28 cellular contexts compared by ENCODE assay signal in genomic region chr1:38846210-38846609, GRCh38. TPM values are rescaled to one million over a fixed set of nuclear protein-coding genes. Genes with fewer than 3 reads are reported as not detected.
"Had no signal": no experiment of that assay in that cellular context is flagged by ENCODE, and none has a peak within 500 bp of the region (broad histone marks: within the 10 kb centered on the region; RNA-seq: fewer than 3 reads in every experiment).

No MANE protein-coding gene starts in this region.

- FAIRE-seq: endometrium, islet of Langerhans had no signal

- H3K27me3 Mint-ChIP-seq: naive B cell; stimulated activated memory B cell treated with anti-CD40 and anti-IgM and Interleukin-4, amounts not matched to agents 10 μg/mL and 1 μg/mL and 100 μg/mL, for 72 hours had no signal

- H3K27ac ChIP-seq: gastrocnemius medialis, heart right ventricle, psoas muscle, spleen, stomach, thoracic aorta, transverse colon had no signal

- H3K9me3 Mint-ChIP-seq: nephron; stimulated activated memory B cell treated with anti-CD40 and anti-IgM and Interleukin-4, amounts not matched to agents 10 μg/mL and 1 μg/mL and 100 μg/mL, for 72 hours had no signal

- ATAC-seq: esophagus mucosa; gastrocnemius medialis; heart right ventricle; psoas muscle; sciatic nerve; stimulated activated memory B cell treated with anti-CD40 and anti-IgM and Interleukin-4, amounts not matched to agents 10 μg/mL and 1 μg/mL and 100 μg/mL, for 72 hours had no signal

- H3K4me3 ChIP-seq: gastrocnemius medialis, heart right ventricle, psoas muscle, spleen, stomach, thoracic aorta, transverse colon had no signal

- H3K4me1 Mint-ChIP-seq: nephron had no signal

- H3K27me3 ChIP-seq: gastrocnemius medialis, heart right ventricle, spleen, stomach, transverse colon had no signal

- DNase-seq: effector memory CD4-positive, alpha-beta T cell; gastrocnemius medialis; heart right ventricle; hypothalamus; kidney glomerular epithelial cell; mesendoderm; naive B cell; psoas muscle; retina; spleen; stimulated activated CD4-positive, alpha-beta T cell treated with anti-CD3 and anti-CD28 coated beads, Interleukin-15, amount 100 ng/mL, for 24 hours; stimulated activated CD4-positive, alpha-beta T cell treated with anti-CD3 and anti-CD28 coated beads, Interleukin-1b, Interleukin-23, amount 100 ng/mL, for 48 hours; stimulated activated CD4-positive, alpha-beta T cell treated with anti-CD3 and anti-CD28 coated beads, Interleukin-4, amount 100 ng/mL, for 24 hours; stomach; substantia nigra; transverse colon had no signal

- H3K27ac Mint-ChIP-seq: naive B cell; nephron; stimulated activated memory B cell treated with anti-CD40 and anti-IgM and Interleukin-4, amounts not matched to agents 10 μg/mL and 1 μg/mL and 100 μg/mL, for 72 hours had no signal

- H3K9me3 ChIP-seq: gastrocnemius medialis, heart right ventricle, psoas muscle, spleen, stomach, thoracic aorta, transverse colon had no signal

- H3K4me3 Mint-ChIP-seq: naive B cell; nephron; stimulated activated memory B cell treated with anti-CD40 and anti-IgM and Interleukin-4, amounts not matched to agents 10 μg/mL and 1 μg/mL and 100 μg/mL, for 72 hours had no signal

- H3K4me1 ChIP-seq: gastrocnemius medialis, psoas muscle, transverse colon had no signal

RNA-seq across cellular contexts. Expression of gene GJA9, which starts 35.2 kb away (rescaled TPM):
- total RNA-seq: gastrocnemius medialis, heart right ventricle, liver, lung microvascular endothelial cell, osteoblast, psoas muscle, sciatic nerve, skeletal muscle tissue, spleen, thoracic aorta had no signal
- polyA plus RNA-seq: fibroblast of lung, heart right ventricle, liver, psoas muscle had no signal
